Comparison of ENCODE assay signal across 9 cellular contexts in the genomic region with DNA sequence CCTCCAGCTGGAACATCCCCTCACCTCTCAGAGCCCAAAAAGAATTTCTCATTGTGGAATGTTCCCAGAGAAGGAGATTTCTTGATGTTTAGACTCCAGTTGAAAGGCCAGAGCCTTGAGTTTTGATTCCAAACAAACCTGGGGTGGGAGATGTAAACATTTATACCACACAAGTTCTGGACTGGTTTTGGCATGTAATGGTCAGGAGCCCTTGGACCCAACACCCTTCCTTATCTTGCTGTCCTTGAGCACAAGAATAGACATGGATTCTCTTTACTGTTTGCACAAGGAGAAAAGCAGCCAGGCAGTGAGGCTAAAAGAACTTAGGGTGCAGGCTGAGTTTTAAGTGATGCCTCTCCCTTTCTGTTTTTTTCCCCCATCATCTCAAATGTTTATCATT. TPM values are rescaled to one million over a fixed set of nuclear protein-coding genes. Genes with fewer than 3 reads are reported as not detected.
"Had no signal": no experiment of that assay in that cellular context is flagged by ENCODE, and none has a peak within 500 bp of the region (broad histone marks: within the 10 kb centered on the region; RNA-seq: fewer than 3 reads in every experiment).

No MANE protein-coding gene starts in this region.

- H3K36me3 ChIP-seq: HAP-1 had no signal

- DNase-seq: GM23248, GOT3, H7, KBM-7 had no signal

- H3K9ac ChIP-seq: GM23248 had no signal

- H3K27ac ChIP-seq: GM23248, HL-60 had no signal

- H3K27ac Mint-ChIP-seq: IgD-negative memory B cell had no signal

- H3K4me1 ChIP-seq: HAP-1 had no signal

- H3K36me3 Mint-ChIP-seq: IgD-negative memory B cell had no signal

- H3K9me3 ChIP-seq: HAP-1 had no signal

- H3K4me3 ChIP-seq: GM23248, HAP-1 had no signal

- H3K4me3 Mint-ChIP-seq: IgD-negative memory B cell had no signal

- ATAC-seq: HCT116 had no signal

- H2AFZ ChIP-seq: GM23248 had no signal

RNA-seq across cellular contexts. Expression of a gene that starts 4.5 kb away (rescaled TPM):
- total RNA-seq: GM23248, HT1080 had no signal
- polyA plus RNA-seq: GM23248, IgD-negative memory B cell had no signal

RNA-seq across cellular contexts. Expression of a gene that starts 35.2 kb away (rescaled TPM):
- total RNA-seq: GM23248 had no signal
